ENCODE assay signal across 16 cellular contexts in genomic region chr2:17627434-17627833, GRCh38.
DNase-seq lines count a peak whose midpoint lies in the region; ATAC-seq and TF ChIP-seq lines count a peak whose summit lies in the region.
"Had no signal": no experiment of that assay in that cellular context is flagged by ENCODE, and none has a peak within 500 bp of the region (broad histone marks: within the 10 kb centered on the region; RNA-seq: fewer than 3 reads in every experiment).

No MANE protein-coding gene starts in this region.

- H3K4me3 ChIP-seq in fibroblast of pulmonary artery (replicated peaks; ENCODE audit: low read depth, low read length) = no peak overlapping the region
- H3K4me3 ChIP-seq: GM23248, Peyer's patch had no signal

- DNase-seq in Daoy (ENCODE audit: low read depth) (peak; percentile 35), RPMI8226 (peak; percentile 20), fibroblast of pulmonary artery (ENCODE audit: low read depth) (peak; percentile 39), T-helper 1 cell (no peak)
- DNase-seq in activated T-cell treated with anti-CD3 and anti-CD28 coated beads, Interleukin-2, amount 50 U/mL, for 4 hours = no peak
- DNase-seq: DMS79, GDM1, GM23248, NCI-H1105, NCI-H187, NCI-H82, Peyer's patch, SHP77 treated with DMSO at 0.1 percent for 48 hours had no signal

- no peak for TF ChIP-seq CTCF in fibroblast of pulmonary artery (IDR thresholded peaks at IDR 0.05; ENCODE audit: low read length, missing control alignments)

- peak; percentile 30 for ATAC-seq in HG03432 (IDR thresholded peaks at IDR 0.05; ENCODE audit: unreplicated experiment)
- ATAC-seq in HG03097 (IDR thresholded peaks at IDR 0.05; ENCODE audit: low FRiP score, unreplicated experiment) = no peak
- no peak for ATAC-seq in HG03571 (IDR thresholded peaks at IDR 0.05; ENCODE audit: unreplicated experiment)
- no peak for ATAC-seq in activated T-cell treated with anti-CD3 and anti-CD28 coated beads, Interleukin-2, amount 50 U/mL, for 4 hours

- peaks cover 1% of the 10 kb centered on the region for H3K27me3 Mint-ChIP-seq in activated T-cell treated with anti-CD3 and anti-CD28 coated beads, Interleukin-2, amount 50 U/mL, for 4 hours (ENCODE audit: low read depth)

- H3K4me1 Mint-ChIP-seq in activated T-cell treated with anti-CD3 and anti-CD28 coated beads, Interleukin-2, amount 50 U/mL, for 4 hours (ENCODE audit: low read depth) = no peaks in the 10 kb centered on the region

- no peak overlapping the region for H3K4me3 Mint-ChIP-seq in activated T-cell treated with anti-CD3 and anti-CD28 coated beads, Interleukin-2, amount 50 U/mL, for 4 hours

- no peaks in the 10 kb centered on the region for H3K36me3 Mint-ChIP-seq in activated T-cell treated with anti-CD3 and anti-CD28 coated beads, Interleukin-2, amount 50 U/mL, for 4 hours (ENCODE audit: insufficient read depth)

- H3K9me3 Mint-ChIP-seq in activated T-cell treated with anti-CD3 and anti-CD28 coated beads, Interleukin-2, amount 50 U/mL, for 4 hours = no peaks in the 10 kb centered on the region

Comparison
In these comparisons a context has a peak if more than half of its experiments do, and no peak if none do; other contexts are left out.
1. DNase-seq: peak in Daoy (single experiment), RPMI8226 (single experiment) and fibroblast of pulmonary artery (single experiment); none in T-helper 1 cell (0 of 5) and activated T-cell treated with anti-CD3 and anti-CD28 coated beads, Interleukin-2, amount 50 U/mL, for 4 hours (single experiment).